Comparison of ENCODE assay signal across 8 cellular contexts in the genomic region with DNA sequence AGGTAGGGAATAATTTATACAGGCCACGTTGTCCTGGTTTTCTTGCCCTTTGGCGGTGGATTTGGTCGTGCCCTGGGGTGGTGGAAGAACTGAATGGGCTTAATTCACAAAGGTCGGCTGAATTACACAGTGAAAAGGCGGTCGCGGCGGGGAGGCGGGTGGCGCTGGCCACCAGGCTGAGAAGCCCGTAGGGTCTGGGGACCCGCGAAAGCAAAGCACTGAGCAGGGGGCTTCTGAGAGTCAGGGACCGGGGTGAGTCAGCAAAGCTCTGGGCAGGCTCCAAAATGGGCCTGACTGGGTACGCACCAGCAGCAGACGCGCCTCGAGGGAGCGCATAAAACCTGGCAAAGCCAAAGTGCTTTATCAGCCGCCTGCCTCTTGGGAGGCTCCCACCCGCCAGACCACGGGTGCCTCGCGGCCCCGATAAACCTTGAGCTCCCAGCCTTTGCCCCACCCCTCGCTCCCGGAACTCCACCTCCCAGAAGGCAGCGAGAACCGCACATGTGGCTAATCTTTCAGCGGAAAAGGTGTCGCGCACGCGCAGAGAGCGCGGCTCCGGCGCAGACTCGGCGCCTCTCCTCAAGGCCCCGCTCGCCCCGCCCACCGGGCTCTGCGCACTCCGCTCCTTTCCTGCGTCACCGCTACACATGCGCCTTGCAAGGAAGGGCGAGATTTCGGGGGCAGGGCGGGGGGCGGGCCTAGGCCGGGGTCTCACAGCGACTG. TPM values are rescaled to one million over a fixed set of nuclear protein-coding genes. Genes with fewer than 3 reads are reported as not detected.
DNase-seq lines count a peak whose midpoint lies in the region; ATAC-seq and TF ChIP-seq lines count a peak whose summit lies in the region.

No MANE protein-coding gene starts in this region.

- no peaks in the 10 kb centered on the region for H3K9me3 Mint-ChIP-seq in activated T-helper 2 cell treated with anti-CD3 and anti-CD28 coated beads, Interferon-gamma antibody, Interleukin-2, Interleukin-4, amounts not matched to agents 10 μg/mL and 5 μg/mL and 100 μg/mL, durations not matched to agents 14 hours and 24 hours and 36 hours
- H3K9me3 Mint-ChIP-seq in naive thymus-derived CD8-positive, alpha-beta T cell, result no peaks in the 10 kb centered on the region
- H3K9me3 Mint-ChIP-seq in stimulated activated naive B cell treated with anti-CD40 and anti-IgM and Interleukin-4, amounts not matched to agents 10 μg/mL and 1 μg/mL and 100 μg/mL, for 72 hours, result no peaks in the 10 kb centered on the region

- H3K27ac Mint-ChIP-seq in activated T-helper 2 cell treated with anti-CD3 and anti-CD28 coated beads, Interferon-gamma antibody, Interleukin-2, Interleukin-4, amounts not matched to agents 10 μg/mL and 5 μg/mL and 100 μg/mL, durations not matched to agents 14 hours and 24 hours and 36 hours, result peak overlapping the region; percentile 93
- H3K27ac Mint-ChIP-seq in naive thymus-derived CD8-positive, alpha-beta T cell, result peak overlapping the region; percentile 89 to 99 (median 98)
- H3K27ac Mint-ChIP-seq in stimulated activated naive B cell treated with anti-CD40 and anti-IgM and Interleukin-4, amounts not matched to agents 10 μg/mL and 1 μg/mL and 100 μg/mL, for 72 hours, result peak overlapping the region; percentile 96

- intact Hi-C loops in activated T-helper 2 cell treated with anti-CD3 and anti-CD28 coated beads, Interferon-gamma antibody, Interleukin-2, Interleukin-4, amounts not matched to agents 10 μg/mL and 5 μg/mL and 100 μg/mL, durations not matched to agents 14 hours and 24 hours and 36 hours (cut with micrococcal nuclease), result loop anchor here (1.0 kb wide), 5 partner anchors 11 to 114 kb away; partner anchors contain the start of genes AP2M1, DVL3, EEF1AKMT4 and EIF2B5

- peaks cover 73% of the 10 kb centered on the region for H3K36me3 Mint-ChIP-seq in activated T-helper 2 cell treated with anti-CD3 and anti-CD28 coated beads, Interferon-gamma antibody, Interleukin-2, Interleukin-4, amounts not matched to agents 10 μg/mL and 5 μg/mL and 100 μg/mL, durations not matched to agents 14 hours and 24 hours and 36 hours (ENCODE audit: low read depth)
- H3K36me3 Mint-ChIP-seq in naive thymus-derived CD8-positive, alpha-beta T cell, result peaks cover 0 to 64% (median 14%) of the 10 kb centered on the region in 3 donors
- H3K36me3 Mint-ChIP-seq in stimulated activated naive B cell treated with anti-CD40 and anti-IgM and Interleukin-4, amounts not matched to agents 10 μg/mL and 1 μg/mL and 100 μg/mL, for 72 hours, result peaks cover 33 to 68% of the 10 kb centered on the region in 2 donors

- DNase-seq in Daoy (ENCODE audit: low read depth) (peak; percentile 100), GOT3 (lab: John Stamatoyannopoulos, UW) (peak; percentile 99), LHCN-M2 (ENCODE audit: low read depth) (peak; percentile 98), RPMI7951 (ENCODE audit: low read depth) (peak; percentile 98), fibroblast of mammary gland (ENCODE audit: low read depth) (peak; percentile 97)
- peak; percentile 99 for DNase-seq in activated T-helper 2 cell treated with anti-CD3 and anti-CD28 coated beads, Interferon-gamma antibody, Interleukin-2, Interleukin-4, amounts not matched to agents 10 μg/mL and 5 μg/mL and 100 μg/mL, durations not matched to agents 14 hours and 24 hours and 36 hours (ENCODE audit: low spot score)
- peak; percentile 93 to 100 (median 99) for DNase-seq in naive thymus-derived CD8-positive, alpha-beta T cell
- DNase-seq in stimulated activated naive B cell treated with anti-CD40 and anti-IgM and Interleukin-4, amounts not matched to agents 10 μg/mL and 1 μg/mL and 100 μg/mL, for 72 hours, result peak; percentile 99

- H3K4me3 Mint-ChIP-seq in activated T-helper 2 cell treated with anti-CD3 and anti-CD28 coated beads, Interferon-gamma antibody, Interleukin-2, Interleukin-4, amounts not matched to agents 10 μg/mL and 5 μg/mL and 100 μg/mL, durations not matched to agents 14 hours and 24 hours and 36 hours (ENCODE audit: low read depth), result peak overlapping the region; percentile 94
- peak overlapping the region; percentile 94 to 99 (median 97) for H3K4me3 Mint-ChIP-seq in naive thymus-derived CD8-positive, alpha-beta T cell
- peak overlapping the region; percentile 88 to 96 for H3K4me3 Mint-ChIP-seq in stimulated activated naive B cell treated with anti-CD40 and anti-IgM and Interleukin-4, amounts not matched to agents 10 μg/mL and 1 μg/mL and 100 μg/mL, for 72 hours

- peak; percentile 92 to 93 for ATAC-seq in naive thymus-derived CD8-positive, alpha-beta T cell
- peak; percentile 93 for ATAC-seq in stimulated activated naive B cell treated with anti-CD40 and anti-IgM and Interleukin-4, amounts not matched to agents 10 μg/mL and 1 μg/mL and 100 μg/mL, for 72 hours (replicated peaks)

- no peaks in the 10 kb centered on the region for H3K27me3 Mint-ChIP-seq in activated T-helper 2 cell treated with anti-CD3 and anti-CD28 coated beads, Interferon-gamma antibody, Interleukin-2, Interleukin-4, amounts not matched to agents 10 μg/mL and 5 μg/mL and 100 μg/mL, durations not matched to agents 14 hours and 24 hours and 36 hours (ENCODE audit: low read depth)
- no peaks in the 10 kb centered on the region for H3K27me3 Mint-ChIP-seq in naive thymus-derived CD8-positive, alpha-beta T cell
- H3K27me3 Mint-ChIP-seq in stimulated activated naive B cell treated with anti-CD40 and anti-IgM and Interleukin-4, amounts not matched to agents 10 μg/mL and 1 μg/mL and 100 μg/mL, for 72 hours, result no peaks in the 10 kb centered on the region

- POLR2A ChIA-PET in naive thymus-derived CD8-positive, alpha-beta T cell (lab: Charles Lee), result interaction anchor here (0.5 to 3.5 kb wide), 10 partner anchors 9 to 549 kb away, joined by 3 to 29 read pairs (median 4); partner anchors contain the start of gene PSMD2

- no peak for TF ChIP-seq CTCF in fibroblast of mammary gland (conservative IDR thresholded peaks at IDR 0.05; ENCODE audit: control insufficient read depth, insufficient read depth, low read depth, low read length)

- H3K4me1 Mint-ChIP-seq in activated T-helper 2 cell treated with anti-CD3 and anti-CD28 coated beads, Interferon-gamma antibody, Interleukin-2, Interleukin-4, amounts not matched to agents 10 μg/mL and 5 μg/mL and 100 μg/mL, durations not matched to agents 14 hours and 24 hours and 36 hours (ENCODE audit: low read depth), result peaks cover 18% of the 10 kb centered on the region
- peaks cover 22 to 54% (median 37%) of the 10 kb centered on the region in 4 donors for H3K4me1 Mint-ChIP-seq in naive thymus-derived CD8-positive, alpha-beta T cell
- H3K4me1 Mint-ChIP-seq in stimulated activated naive B cell treated with anti-CD40 and anti-IgM and Interleukin-4, amounts not matched to agents 10 μg/mL and 1 μg/mL and 100 μg/mL, for 72 hours, result peaks cover 28 to 38% of the 10 kb centered on the region in 2 donors

- peak overlapping the region; percentile 98 for H3K4me3 ChIP-seq in fibroblast of mammary gland (ENCODE audit: control insufficient read depth, low read depth, low read length)

RNA-seq across cellular contexts. Expression of gene ABCF3, which starts 0.4 kb away (rescaled TPM):
- total RNA-seq in Daoy (2014; rRNA removed; shearing (Covaris generic)), result 26.9 and 28.1 TPM in 2 replicates
- 34.8 and 45.4 TPM in 2 replicates for total RNA-seq in LHCN-M2 (2014; rRNA removed)
- 40.7 TPM for polyA plus RNA-seq in LHCN-M2 (2012)
- total RNA-seq in RPMI7951 (2014; rRNA removed; shearing (Covaris generic)), result 27.2 and 33.4 TPM in 2 replicates
- total RNA-seq in activated T-helper 2 cell treated with anti-CD3 and anti-CD28 coated beads, Interferon-gamma antibody, Interleukin-2, Interleukin-4, amounts not matched to agents 10 μg/mL and 5 μg/mL and 100 μg/mL, durations not matched to agents 14 hours and 24 hours and 36 hours, result 68.2 and 73.4 TPM in 2 replicates
- 100 to 1,000 TPM; 126 to 128 TPM for total RNA-seq in naive thymus-derived CD8-positive, alpha-beta T cell
- polyA plus RNA-seq in naive thymus-derived CD8-positive, alpha-beta T cell, result 10 to 100 TPM; 35.2 to 56.3 (median 37.6) TPM

RNA-seq across cellular contexts. Expression of gene AP2M1, which starts 11.0 kb away (rescaled TPM):
- 397 and 510 TPM in 2 replicates for total RNA-seq in Daoy (2014; rRNA removed; shearing (Covaris generic))
- 569 and 621 TPM in 2 replicates for total RNA-seq in LHCN-M2 (2014; rRNA removed)
- polyA plus RNA-seq in LHCN-M2 (2012), result 919 TPM
- total RNA-seq in RPMI7951 (2014; rRNA removed; shearing (Covaris generic)), result 699 and 754 TPM in 2 replicates
- 234 and 240 TPM in 2 replicates for total RNA-seq in activated T-helper 2 cell treated with anti-CD3 and anti-CD28 coated beads, Interferon-gamma antibody, Interleukin-2, Interleukin-4, amounts not matched to agents 10 μg/mL and 5 μg/mL and 100 μg/mL, durations not matched to agents 14 hours and 24 hours and 36 hours
- total RNA-seq in naive thymus-derived CD8-positive, alpha-beta T cell, result 100 to 1,000 TPM; 181 to 193 TPM
- polyA plus RNA-seq in naive thymus-derived CD8-positive, alpha-beta T cell, result 100 to 1,000 TPM; 210 to 271 (median 234) TPM

RNA-seq across cellular contexts. Expression of gene DVL3, which starts 30.4 kb away (rescaled TPM):
- 28.1 and 28.3 TPM in 2 replicates for total RNA-seq in Daoy (2014; rRNA removed; shearing (Covaris generic))
- total RNA-seq in LHCN-M2 (2014; rRNA removed), result 50.1 and 63.5 TPM in 2 replicates
- polyA plus RNA-seq in LHCN-M2 (2012), result 52.7 TPM
- 21.9 and 27.8 TPM in 2 replicates for total RNA-seq in RPMI7951 (2014; rRNA removed; shearing (Covaris generic))
- 53.8 and 56.1 TPM in 2 replicates for total RNA-seq in activated T-helper 2 cell treated with anti-CD3 and anti-CD28 coated beads, Interferon-gamma antibody, Interleukin-2, Interleukin-4, amounts not matched to agents 10 μg/mL and 5 μg/mL and 100 μg/mL, durations not matched to agents 14 hours and 24 hours and 36 hours
- 10 to 100 TPM; 44.2 to 50.4 TPM for total RNA-seq in naive thymus-derived CD8-positive, alpha-beta T cell
- polyA plus RNA-seq in naive thymus-derived CD8-positive, alpha-beta T cell, result 10 to 100 TPM in 1 of 3 donors, 1 to 10 TPM in 2; 3.0 to 10.8 (median 9.1) TPM

RNA-seq across cellular contexts. Expression of gene VWA5B2, which starts 43.8 kb away (rescaled TPM):
- total RNA-seq in Daoy (2014; rRNA removed; shearing (Covaris generic)), result not detected in 2 replicates
- not detected in 2 replicates for total RNA-seq in LHCN-M2 (2014; rRNA removed)
- polyA plus RNA-seq in LHCN-M2 (2012), result not detected
- total RNA-seq in RPMI7951 (2014; rRNA removed; shearing (Covaris generic)), result not detected in 2 replicates
- total RNA-seq in activated T-helper 2 cell treated with anti-CD3 and anti-CD28 coated beads, Interferon-gamma antibody, Interleukin-2, Interleukin-4, amounts not matched to agents 10 μg/mL and 5 μg/mL and 100 μg/mL, durations not matched to agents 14 hours and 24 hours and 36 hours, result 0.11 TPM in 1 of 2 replicates, not detected in the other
- under 1 TPM in 1 of 2 experiments, not detected in 1; 0.41 TPM for total RNA-seq in naive thymus-derived CD8-positive, alpha-beta T cell
- polyA plus RNA-seq in naive thymus-derived CD8-positive, alpha-beta T cell, result under 1 TPM in 2 of 3 donors, not detected in 1; 0.12 to 0.23 TPM

RNA-seq across cellular contexts. Expression of gene EIF2B5, which starts 50.5 kb away (rescaled TPM):
- total RNA-seq in Daoy (2014; rRNA removed; shearing (Covaris generic)), result 53.5 and 57.9 TPM in 2 replicates
- 35.4 and 40.8 TPM in 2 replicates for total RNA-seq in LHCN-M2 (2014; rRNA removed)
- polyA plus RNA-seq in LHCN-M2 (2012), result 22.9 TPM
- 42.1 and 52.0 TPM in 2 replicates for total RNA-seq in RPMI7951 (2014; rRNA removed; shearing (Covaris generic))
- 70.2 and 75.0 TPM in 2 replicates for total RNA-seq in activated T-helper 2 cell treated with anti-CD3 and anti-CD28 coated beads, Interferon-gamma antibody, Interleukin-2, Interleukin-4, amounts not matched to agents 10 μg/mL and 5 μg/mL and 100 μg/mL, durations not matched to agents 14 hours and 24 hours and 36 hours
- total RNA-seq in naive thymus-derived CD8-positive, alpha-beta T cell, result 10 to 100 TPM; 87.2 to 93.5 TPM
- polyA plus RNA-seq in naive thymus-derived CD8-positive, alpha-beta T cell, result 10 to 100 TPM; 45.8 to 66.6 (median 54.5) TPM

Comparison
In these comparisons a context has a peak if more than half of its experiments do, and no peak if none do; other contexts are left out.
1. Peak in every context shown above with its lines: DNase-seq, ATAC-seq and H3K4me3 ChIP-seq.